15 cellular contexts compared by ENCODE assay signal in the genomic region with DNA sequence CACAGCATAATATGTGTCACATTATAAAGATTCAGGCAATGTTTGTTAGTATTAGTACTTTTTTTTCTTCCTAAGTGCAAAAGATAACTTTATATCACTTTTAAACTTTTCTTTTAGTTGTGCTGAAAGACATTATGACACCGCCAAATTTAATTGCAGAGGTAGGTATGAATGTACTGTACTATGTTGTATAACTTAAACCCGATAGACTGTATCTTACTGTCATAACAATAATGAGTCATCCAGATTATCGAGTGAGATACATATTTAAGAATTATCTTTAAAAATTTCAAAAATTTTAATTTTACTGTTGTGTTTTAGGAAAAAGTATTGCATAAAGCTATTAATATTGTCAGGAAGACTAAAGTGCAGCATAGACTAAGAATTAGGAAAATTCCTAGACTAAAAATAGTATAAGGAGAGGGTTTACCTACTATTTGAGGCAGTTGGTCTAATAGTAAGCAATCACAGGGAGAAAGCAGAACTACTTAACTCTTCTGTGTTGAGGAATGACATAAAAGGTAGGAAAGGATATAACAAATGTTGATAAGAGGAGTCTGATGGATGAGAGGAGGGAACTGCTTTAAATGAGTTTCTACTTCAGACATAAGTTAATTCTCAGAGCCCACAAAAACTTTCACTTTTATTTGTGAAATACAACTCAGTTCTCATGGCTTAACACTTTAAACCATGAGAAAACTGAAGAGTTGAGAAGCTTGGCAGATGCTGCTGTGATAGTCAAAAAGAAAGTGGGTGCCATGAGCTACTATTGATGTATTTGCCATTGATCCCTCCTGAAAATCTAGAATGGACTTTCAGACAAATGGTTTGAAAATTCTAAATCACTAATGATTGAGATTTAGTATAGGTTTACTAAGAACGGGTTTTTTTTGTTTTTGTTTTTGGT.
DNase-seq lines count a peak whose midpoint lies in the region; ATAC-seq, FAIRE-seq and TF ChIP-seq lines count a peak whose summit lies in the region.
"Had no signal": no experiment of that assay in that cellular context is flagged by ENCODE, and none has a peak within 500 bp of the region (broad histone marks: within the 10 kb centered on the region; RNA-seq: fewer than 3 reads in every experiment).

No MANE protein-coding gene starts in this region.

- FAIRE-seq in GM19239 (lab: Jason Lieb, UNC) (peak; percentile 93), RCC 7860 (lab: Jason Lieb, UNC) (peak; percentile 54)

- DNase-seq in GM10248 (ENCODE audit: extremely low spot score) (peak; percentile 10), GM19239 (ENCODE audit: insufficient read length, low spot score) (no peak), RCC 7860 (ENCODE audit: low spot score) (no peak), islet precursor cell (no peak), hippocampal formation (lab: John Stamatoyannopoulos, UW) (no peak)
- DNase-seq: effector memory CD4-positive, alpha-beta T cell; H9; NCI-H1694; substantia nigra had no signal

- peaks cover 34% of the 10 kb centered on the region for H3K4me1 ChIP-seq in mesodermal cell (ENCODE audit: control insufficient read depth, insufficient read depth, low read length, poor library complexity, severe bottlenecking)

- H3K4me3 ChIP-seq in mesodermal cell (ENCODE audit: extremely low read depth, insufficient read depth, low read length, poor library complexity, severe bottlenecking), result no peak overlapping the region
- H3K4me3 ChIP-seq: BLaER1, SK-N-MC had no signal

- CTCF ChIA-PET in GM10248 (lab: Yijun Ruan, JAX), result no interaction called here

- no peak for TF ChIP-seq CTCF in GM10248 (IDR thresholded peaks at IDR 0.05; ENCODE audit: control extremely low read depth, extremely low read depth, low read depth, missing control alignments)

- WGBS in mesodermal cell (ENCODE audit: insufficient coverage in 2 of 2), 2 experiments, result 100% methylated on average over 1 of the region's 4 CpGs; no CpG with 5 or more reads in 1 of the 2 experiments

- POLR2A ChIA-PET in GM10248 (lab: Yijun Ruan, JAX), result interaction anchor here (0.7 kb wide), 1 partner anchor 181 kb away, joined by 3 read pairs; no protein-coding TSS in a partner anchor

- H3K9me3 ChIP-seq in mesodermal cell (ENCODE audit: control insufficient read depth, low read length), result no peaks in the 10 kb centered on the region
- H3K9me3 ChIP-seq: BLaER1 had no signal

- H3K27ac ChIP-seq in mesodermal cell (ENCODE audit: low read depth, low read length, severe bottlenecking), result peak overlapping the region; percentile 36
- H3K27ac ChIP-seq: BLaER1, SK-N-MC had no signal

- ATAC-seq in HG03135 (IDR thresholded peaks at IDR 0.05; ENCODE audit: unreplicated experiment) (no peak), HG02840 (IDR thresholded peaks at IDR 0.05; ENCODE audit: low FRiP score, unreplicated experiment) (no peak)
- ATAC-seq: sciatic nerve had no signal

- H3K36me3 ChIP-seq in mesodermal cell (ENCODE audit: control insufficient read depth, insufficient read depth, low read length), result peaks cover 16% of the 10 kb centered on the region
